Comparison of ENCODE assay signal across 14 cellular contexts in the genomic region with DNA sequence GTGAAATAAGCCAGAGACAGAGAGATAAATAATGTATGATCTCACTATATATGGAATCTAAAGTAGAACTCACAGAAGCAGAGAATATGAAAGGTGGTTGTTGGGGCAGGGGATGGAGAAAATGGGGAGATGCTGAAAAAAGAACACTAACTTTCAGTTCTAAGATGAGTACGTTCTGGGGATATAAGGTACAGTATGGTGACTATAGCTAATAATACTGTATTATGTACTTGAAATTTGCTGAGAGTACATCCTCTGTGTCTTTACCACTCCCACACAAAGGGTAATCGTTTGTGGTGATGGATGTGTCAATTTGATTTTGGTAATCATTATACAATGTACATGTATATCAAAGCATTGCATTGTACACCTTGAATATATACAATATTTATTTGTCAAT. TPM values are rescaled to one million over a fixed set of nuclear protein-coding genes. Genes with fewer than 3 reads are reported as not detected.
A peak's percentile ranks its signal among the peaks of the same experiment; 100 is the strongest.
DNase-seq lines count a peak whose midpoint lies in the region; ATAC-seq lines count a peak whose summit lies in the region.
"Had no signal": no experiment of that assay in that cellular context is flagged by ENCODE, and none has a peak within 500 bp of the region (broad histone marks: within the 10 kb centered on the region; RNA-seq: fewer than 3 reads in every experiment).

No MANE protein-coding gene starts in this region.

- ATAC-seq in HG02610 (IDR thresholded peaks at IDR 0.05; ENCODE audit: unreplicated experiment): peak; percentile 59
- ATAC-seq in HG03575 (IDR thresholded peaks at IDR 0.05; ENCODE audit: extremely low read depth, insufficient number of reproducible peaks, low FRiP score, unreplicated experiment): peak; percentile 56
- ATAC-seq in HG03097 (IDR thresholded peaks at IDR 0.05; ENCODE audit: low FRiP score, unreplicated experiment): no peak
- ATAC-seq: SK-N-SH treated with all-trans-retinoic acid at 6 μM for 48 hours had no signal

- H3K9me3 Mint-ChIP-seq in activated CD4-positive, alpha-beta T cell treated with anti-CD3 and anti-CD28 coated beads, Interleukin-2, amount 10 ng/mL, durations not matched to agents 24 days and 14 days: no peaks in the 10 kb centered on the region
- H3K9me3 Mint-ChIP-seq: H9 had no signal

- H3K4me3 ChIP-seq in urinary bladder (ENCODE audit: low read depth, low read length): no peak overlapping the region
- H3K4me3 ChIP-seq: thoracic aorta had no signal

- H3K27ac Mint-ChIP-seq in activated CD4-positive, alpha-beta T cell treated with anti-CD3 and anti-CD28 coated beads, Interleukin-2, amount 10 ng/mL, durations not matched to agents 24 days and 14 days: no peak overlapping the region

- intact Hi-C loops in activated CD4-positive, alpha-beta T cell treated with anti-CD3 and anti-CD28 coated beads, Interleukin-2, amount 10 ng/mL, durations not matched to agents 24 days and 14 days (cut with micrococcal nuclease): loop anchor here (10.0 kb wide), 1 partner anchor 274 kb away; no protein-coding TSS in a partner anchor

- H3K27ac ChIP-seq in urinary bladder (ENCODE audit: low read depth): peak overlapping the region; percentile 38
- H3K27ac ChIP-seq: thoracic aorta had no signal

- no peaks in the 10 kb centered on the region for H3K4me1 ChIP-seq in urinary bladder (ENCODE audit: insufficient read depth)

- peaks cover 35% of the 10 kb centered on the region for H3K4me1 Mint-ChIP-seq in activated CD4-positive, alpha-beta T cell treated with anti-CD3 and anti-CD28 coated beads, Interleukin-2, amount 10 ng/mL, durations not matched to agents 24 days and 14 days

- no peaks in the 10 kb centered on the region for H3K27me3 Mint-ChIP-seq in activated CD4-positive, alpha-beta T cell treated with anti-CD3 and anti-CD28 coated beads, Interleukin-2, amount 10 ng/mL, durations not matched to agents 24 days and 14 days

- no peaks in the 10 kb centered on the region for H3K36me3 ChIP-seq in urinary bladder (ENCODE audit: insufficient read depth)
- H3K36me3 ChIP-seq: thoracic aorta had no signal

- peaks cover 8% of the 10 kb centered on the region for H3K36me3 Mint-ChIP-seq in activated CD4-positive, alpha-beta T cell treated with anti-CD3 and anti-CD28 coated beads, Interleukin-2, amount 10 ng/mL, durations not matched to agents 24 days and 14 days (ENCODE audit: low read depth)

- WGBS in urinary bladder: 75% methylated on average over 2 of the region's 2 CpGs

- no peak for DNase-seq in activated CD4-positive, alpha-beta T cell treated with anti-CD3 and anti-CD28 coated beads, Interleukin-2, amount 10 ng/mL, durations not matched to agents 24 days and 14 days
- DNase-seq in activated CD4-positive, alpha-beta T cell treated with anti-CD3 and anti-CD28 coated beads for 48 hours: no peak
- DNase-seq in stimulated activated CD4-positive, alpha-beta T cell treated with anti-CD3 and anti-CD28 coated beads, Interleukin-2, amount 100 ng/mL, for 24 hours: no peak
- DNase-seq in NCI-H1694 (lab: John Stamatoyannopoulos, UW): no peak
- DNase-seq: 8988T, dermis blood vessel endothelial cell, H9, OCI-M1 had no signal

- H3K4me3 Mint-ChIP-seq in activated CD4-positive, alpha-beta T cell treated with anti-CD3 and anti-CD28 coated beads, Interleukin-2, amount 10 ng/mL, durations not matched to agents 24 days and 14 days: peak overlapping the region; percentile 1
- H3K4me3 Mint-ChIP-seq: H9 had no signal

RNA-seq across cellular contexts. Expression of gene FBXL5, which starts 6.6 kb away (rescaled TPM):
- 28.9 and 31.2 TPM in 2 replicates for total RNA-seq in activated CD4-positive, alpha-beta T cell treated with anti-CD3 and anti-CD28 coated beads, Interleukin-2, amount 10 ng/mL, durations not matched to agents 24 days and 14 days
- total RNA-seq in urinary bladder: 211 TPM
- 75.3 TPM for polyA plus RNA-seq in urinary bladder

RNA-seq across cellular contexts. Expression of gene FAM200B, which starts 33.0 kb away (rescaled TPM):
- 6.0 and 9.9 TPM in 2 replicates for total RNA-seq in activated CD4-positive, alpha-beta T cell treated with anti-CD3 and anti-CD28 coated beads, Interleukin-2, amount 10 ng/mL, durations not matched to agents 24 days and 14 days
- total RNA-seq in urinary bladder: 42.8 TPM
- polyA plus RNA-seq in urinary bladder: 58.4 TPM

RNA-seq across cellular contexts. Expression of gene BST1, which starts 54.3 kb away (rescaled TPM):
- 0.12 and 0.72 TPM in 2 replicates for total RNA-seq in activated CD4-positive, alpha-beta T cell treated with anti-CD3 and anti-CD28 coated beads, Interleukin-2, amount 10 ng/mL, durations not matched to agents 24 days and 14 days
- 23.7 TPM for total RNA-seq in urinary bladder
- 21.0 TPM for polyA plus RNA-seq in urinary bladder
- total RNA-seq: H9 had no signal

Comparison
In these comparisons a context has a peak if more than half of its experiments do, and no peak if none do; other contexts are left out.
1. RNA of gene BST1, which starts 54.3 kb away (total RNA-seq): 23.7 TPM in urinary bladder (single experiment); 0.12 to 0.72 TPM in activated CD4-positive, alpha-beta T cell treated with anti-CD3 and anti-CD28 coated beads, Interleukin-2, amount 10 ng/mL, durations not matched to agents 24 days and 14 days; every median in the first group is over 10 times any median in the second.